ENCODE assay signal across 38 cellular contexts in genomic region chr7:120215654-120216053, GRCh38. TPM values are rescaled to one million over a fixed set of nuclear protein-coding genes. Genes with fewer than 3 reads are reported as not detected.
"Had no signal": no experiment of that assay in that cellular context is flagged by ENCODE, and none has a peak within 500 bp of the region (broad histone marks: within the 10 kb centered on the region; RNA-seq: fewer than 3 reads in every experiment).

No MANE protein-coding gene starts in this region.

- H3K9me3 Mint-ChIP-seq: activated naive CD8-positive, alpha-beta T cell treated with anti-CD3 and anti-CD28 coated beads, Interleukin-2, amount 50 U/mL, for 24 hours; activated T-cell treated with anti-CD3 and anti-CD28 coated beads, Interleukin-2, amount 50 U/mL, for 24 hours; activated T-helper 2 cell treated with anti-CD3 and anti-CD28 coated beads, Interferon-gamma antibody, Interleukin-2, Interleukin-4, amounts not matched to agents 10 μg/mL and 5 μg/mL and 100 μg/mL, durations not matched to agents 14 hours and 24 hours and 36 hours had no signal

- H3K4me1 Mint-ChIP-seq: activated naive CD4-positive, alpha-beta T cell treated with anti-CD3 and anti-CD28 coated beads, Interleukin-2, amount 10 ng/mL, durations not matched to agents 7 days and 5 days; activated naive CD4-positive, alpha-beta T cell treated with anti-CD3 and anti-CD28 coated beads, Interleukin-2, amount 50 U/mL, for 24 hours; activated naive CD8-positive, alpha-beta T cell treated with anti-CD3 and anti-CD28 coated beads for 36 hours; activated naive CD8-positive, alpha-beta T cell treated with anti-CD3 and anti-CD28 coated beads, Interleukin-2, amount 10 ng/mL, durations not matched to agents 7 days and 5 days; activated naive CD8-positive, alpha-beta T cell treated with anti-CD3 and anti-CD28 coated beads, Interleukin-2, amount 50 U/mL, for 24 hours; activated T-helper 17 cell treated with anti-CD3 and anti-CD28 coated beads, Interleukin-2, amount 50 U/mL, for 72 hours; brain; central memory CD8-positive, alpha-beta T cell had no signal

- H3K27me3 Mint-ChIP-seq: activated naive CD4-positive, alpha-beta T cell treated with anti-CD3 and anti-CD28 coated beads, Interleukin-2, amount 10 ng/mL, durations not matched to agents 7 days and 5 days; activated naive CD4-positive, alpha-beta T cell treated with anti-CD3 and anti-CD28 coated beads, Interleukin-2, amount 50 U/mL, for 24 hours; activated naive CD8-positive, alpha-beta T cell; activated naive CD8-positive, alpha-beta T cell treated with anti-CD3 and anti-CD28 coated beads for 36 hours; activated naive CD8-positive, alpha-beta T cell treated with anti-CD3 and anti-CD28 coated beads, Interleukin-2, amount 10 ng/mL, durations not matched to agents 7 days and 5 days; activated naive CD8-positive, alpha-beta T cell treated with anti-CD3 and anti-CD28 coated beads, Interleukin-2, amount 50 U/mL, for 24 hours; activated T-cell treated with anti-CD3 and anti-CD28 coated beads, Interleukin-2, amount 50 U/mL, for 24 hours; activated T-helper 17 cell treated with anti-CD3 and anti-CD28 coated beads, Interleukin-2, amount 50 U/mL, for 72 hours; brain; central memory CD8-positive, alpha-beta T cell had no signal

- H3K36me3 ChIP-seq: adrenal gland, ascending aorta, brain microvascular endothelial cell, breast epithelium, cardiac muscle cell had no signal

- DNase-seq: activated effector memory CD4-positive, alpha-beta T cell treated with anti-CD3 and anti-CD28 coated beads, Interleukin-2, amount 50 U/mL, for 16 hours; activated effector memory CD4-positive, alpha-beta T cell treated with Interleukin-2 at 50 U/mL for 16 hours; activated gamma-delta T cell; activated gamma-delta T cell treated with Interleukin-2 at 50 U/mL for 16 hours; activated naive CD4-positive, alpha-beta T cell; activated naive CD4-positive, alpha-beta T cell treated with anti-CD3 and anti-CD28 coated beads for 36 hours; activated naive CD4-positive, alpha-beta T cell treated with anti-CD3 and anti-CD28 coated beads, Interleukin-2, amount 10 ng/mL, durations not matched to agents 7 days and 5 days; activated naive CD4-positive, alpha-beta T cell treated with anti-CD3 and anti-CD28 coated beads, Interleukin-2, amount 50 U/mL, for 16 hours; activated naive CD4-positive, alpha-beta T cell treated with Interleukin-2 at 50 U/mL for 16 hours; activated naive CD8-positive, alpha-beta T cell treated with anti-CD3 and anti-CD28 coated beads for 36 hours; activated naive CD8-positive, alpha-beta T cell treated with anti-CD3 and anti-CD28 coated beads, Interleukin-2, amount 10 ng/mL, durations not matched to agents 7 days and 5 days; activated naive CD8-positive, alpha-beta T cell treated with anti-CD3 and anti-CD28 coated beads, Interleukin-2, amount 50 U/mL, for 24 hours; activated T-cell treated with anti-CD3 and anti-CD28 coated beads, Interleukin-2, amount 50 U/mL, for 1 hour; activated T-cell treated with anti-CD3 and anti-CD28 coated beads, Interleukin-2, amount 50 U/mL, for 24 hours; activated T-cell treated with anti-CD3 and anti-CD28 coated beads, Interleukin-2, amount 50 U/mL, for 4 hours; activated T-cell treated with anti-CD3 and anti-CD28 coated beads, Interleukin-2, amount 50 U/mL, for 48 hours; activated T-cell treated with anti-CD3 and anti-CD28 coated beads, Interleukin-2, amount 50 U/mL, for 72 hours; adrenal gland; amniotic stem cell; amygdala; anterior cingulate cortex; aorta; body of pancreas; brain microvascular endothelial cell; caudate nucleus; central memory CD4-positive, alpha-beta T cell; cerebellar nuclear complex had no signal

- H3K27ac ChIP-seq: adrenal gland, ascending aorta, body of pancreas, brain microvascular endothelial cell, breast epithelium, cardiac muscle cell had no signal

- H3K4me3 ChIP-seq: adrenal gland, ascending aorta, body of pancreas, breast epithelium, cardiac muscle cell had no signal

- H3K27ac Mint-ChIP-seq: activated naive CD4-positive, alpha-beta T cell treated with anti-CD3 and anti-CD28 coated beads for 36 hours; activated naive CD4-positive, alpha-beta T cell treated with anti-CD3 and anti-CD28 coated beads, Interleukin-2, amount 10 ng/mL, durations not matched to agents 7 days and 5 days; activated naive CD4-positive, alpha-beta T cell treated with anti-CD3 and anti-CD28 coated beads, Interleukin-2, amount 50 U/mL, for 24 hours; activated naive CD4-positive, alpha-beta T cell treated with anti-CD3 and anti-CD28 coated beads, Interleukin-2, amount 50 U/mL, for 72 hours; activated naive CD8-positive, alpha-beta T cell; activated naive CD8-positive, alpha-beta T cell treated with anti-CD3 and anti-CD28 coated beads for 36 hours; activated naive CD8-positive, alpha-beta T cell treated with anti-CD3 and anti-CD28 coated beads, Interleukin-2, amount 10 ng/mL, durations not matched to agents 7 days and 5 days; activated naive CD8-positive, alpha-beta T cell treated with anti-CD3 and anti-CD28 coated beads, Interleukin-2, amount 50 U/mL, for 24 hours; activated T-cell treated with anti-CD3 and anti-CD28 coated beads, Interleukin-2, amount 50 U/mL, for 24 hours; activated T-cell treated with anti-CD3 and anti-CD28 coated beads, Interleukin-2, amount 50 U/mL, for 72 hours; activated T-helper 1 cell treated with anti-CD3 and anti-CD28 coated beads, Interleukin-12 subunit alpha, Interleukin-12 subunit beta, Interleukin-2, Interleukin-4 antibody, amounts not matched to agents 30 ng/mL and 10 ng/mL and 1 ng/mL, durations not matched to agents 14 hours and 24 hours and 36 hours; activated T-helper 17 cell treated with anti-CD3 and anti-CD28 coated beads, Interleukin-2, amount 50 U/mL, for 72 hours; activated T-helper 2 cell treated with anti-CD3 and anti-CD28 coated beads, Interferon-gamma antibody, Interleukin-2, Interleukin-4, amounts not matched to agents 10 μg/mL and 5 μg/mL and 100 μg/mL, durations not matched to agents 14 hours and 24 hours and 36 hours; brain had no signal

- ATAC-seq: activated naive CD4-positive, alpha-beta T cell treated with anti-CD3 and anti-CD28 coated beads, Interleukin-2, amount 50 U/mL, for 72 hours; activated naive CD8-positive, alpha-beta T cell treated with anti-CD3 and anti-CD28 coated beads, Interleukin-2, amount 50 U/mL, for 24 hours; activated T-cell treated with anti-CD3 and anti-CD28 coated beads, Interleukin-2, amount 50 U/mL, for 4 hours; activated T-cell treated with anti-CD3 and anti-CD28 coated beads, Interleukin-2, amount 50 U/mL, for 72 hours; activated T-helper 17 cell treated with anti-CD3 and anti-CD28 coated beads, Interleukin-2, amount 50 U/mL, for 72 hours; body of pancreas had no signal

- H3K4me1 ChIP-seq: adrenal gland, ascending aorta, body of pancreas, breast epithelium had no signal

- H3K9me3 ChIP-seq: adrenal gland, ascending aorta, body of pancreas had no signal

- H3K27me3 ChIP-seq: adrenal gland, ascending aorta, body of pancreas, brain microvascular endothelial cell, breast epithelium, cardiac muscle cell had no signal

- H3K4me3 Mint-ChIP-seq: activated naive CD4-positive, alpha-beta T cell treated with anti-CD3 and anti-CD28 coated beads for 36 hours; activated naive CD4-positive, alpha-beta T cell treated with anti-CD3 and anti-CD28 coated beads, Interleukin-2, amount 10 ng/mL, durations not matched to agents 7 days and 5 days; activated naive CD4-positive, alpha-beta T cell treated with anti-CD3 and anti-CD28 coated beads, Interleukin-2, amount 50 U/mL, for 24 hours; activated naive CD8-positive, alpha-beta T cell; activated naive CD8-positive, alpha-beta T cell treated with anti-CD3 and anti-CD28 coated beads for 36 hours; activated naive CD8-positive, alpha-beta T cell treated with anti-CD3 and anti-CD28 coated beads, Interleukin-2, amount 10 ng/mL, durations not matched to agents 7 days and 5 days; activated naive CD8-positive, alpha-beta T cell treated with anti-CD3 and anti-CD28 coated beads, Interleukin-2, amount 50 U/mL, for 24 hours; activated T-cell treated with anti-CD3 and anti-CD28 coated beads, Interleukin-2, amount 50 U/mL, for 24 hours; activated T-cell treated with anti-CD3 and anti-CD28 coated beads, Interleukin-2, amount 50 U/mL, for 4 hours; activated T-cell treated with anti-CD3 and anti-CD28 coated beads, Interleukin-2, amount 50 U/mL, for 72 hours; activated T-helper 1 cell treated with anti-CD3 and anti-CD28 coated beads, Interleukin-12 subunit alpha, Interleukin-12 subunit beta, Interleukin-2, Interleukin-4 antibody, amounts not matched to agents 30 ng/mL and 10 ng/mL and 1 ng/mL, durations not matched to agents 14 hours and 24 hours and 36 hours; activated T-helper 17 cell treated with anti-CD3 and anti-CD28 coated beads, Interleukin-2, amount 50 U/mL, for 72 hours; brain; central memory CD8-positive, alpha-beta T cell had no signal

- H3K36me3 Mint-ChIP-seq: activated naive CD4-positive, alpha-beta T cell treated with anti-CD3 and anti-CD28 coated beads, Interleukin-2, amount 10 ng/mL, durations not matched to agents 7 days and 5 days; activated naive CD4-positive, alpha-beta T cell treated with anti-CD3 and anti-CD28 coated beads, Interleukin-2, amount 50 U/mL, for 24 hours; activated naive CD8-positive, alpha-beta T cell; activated naive CD8-positive, alpha-beta T cell treated with anti-CD3 and anti-CD28 coated beads for 36 hours; activated naive CD8-positive, alpha-beta T cell treated with anti-CD3 and anti-CD28 coated beads, Interleukin-2, amount 10 ng/mL, durations not matched to agents 7 days and 5 days; brain had no signal

RNA-seq across cellular contexts. Expression of gene KCND2, which starts 57.3 kb away (rescaled TPM):
- total RNA-seq: activated naive CD4-positive, alpha-beta T cell treated with anti-CD3 and anti-CD28 coated beads for 36 hours; activated naive CD4-positive, alpha-beta T cell treated with anti-CD3 and anti-CD28 coated beads, Interleukin-2, amount 50 U/mL, for 72 hours; activated naive CD8-positive, alpha-beta T cell treated with anti-CD3 and anti-CD28 coated beads for 36 hours; activated naive CD8-positive, alpha-beta T cell treated with anti-CD3 and anti-CD28 coated beads, Interleukin-2, amount 10 ng/mL, durations not matched to agents 7 days and 5 days; activated T-cell treated with anti-CD3 and anti-CD28 coated beads, Interleukin-2, amount 50 U/mL, for 4 hours; activated T-cell treated with anti-CD3 and anti-CD28 coated beads, Interleukin-2, amount 50 U/mL, for 72 hours; activated T-helper 1 cell treated with anti-CD3 and anti-CD28 coated beads, Interleukin-12 subunit alpha, Interleukin-12 subunit beta, Interleukin-2, Interleukin-4 antibody, amounts not matched to agents 30 ng/mL and 10 ng/mL and 1 ng/mL, durations not matched to agents 14 hours and 24 hours and 36 hours; activated T-helper 17 cell treated with anti-CD3 and anti-CD28 coated beads, Interleukin-2, amount 50 U/mL, for 72 hours; activated T-helper 2 cell treated with anti-CD3 and anti-CD28 coated beads, Interferon-gamma antibody, Interleukin-2, Interleukin-4, amounts not matched to agents 10 μg/mL and 5 μg/mL and 100 μg/mL, durations not matched to agents 14 hours and 24 hours and 36 hours had no signal
- polyA plus RNA-seq: aorta had no signal
